ENCODE assay signal across 9 cellular contexts in the genomic region with DNA sequence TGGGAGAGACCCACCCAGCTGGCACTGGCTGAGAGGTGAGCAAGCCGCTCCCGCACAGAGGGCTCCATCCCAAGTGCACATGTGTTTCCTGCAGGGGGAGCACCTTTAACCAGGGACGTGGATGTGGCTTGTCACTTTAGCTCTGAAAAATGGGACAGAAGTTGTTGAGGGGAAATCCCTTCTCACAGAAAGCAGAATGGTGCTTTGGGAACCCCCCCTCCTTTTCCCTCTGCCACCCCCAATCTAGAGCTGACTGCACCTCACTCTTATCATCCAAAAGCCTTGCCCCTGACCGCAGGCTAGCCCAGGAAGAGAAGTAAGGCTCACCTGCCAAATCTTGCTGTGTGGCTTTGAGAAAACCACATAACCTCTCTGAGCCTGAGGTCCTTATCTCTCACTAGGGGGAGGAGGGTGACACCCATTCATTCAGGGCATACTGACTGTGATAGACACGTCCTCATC.
DNase-seq lines count a peak whose midpoint lies in the region; ATAC-seq and TF ChIP-seq lines count a peak whose summit lies in the region.
"Had no signal": no experiment of that assay in that cellular context is flagged by ENCODE, and none has a peak within 500 bp of the region (broad histone marks: within the 10 kb centered on the region; RNA-seq: fewer than 3 reads in every experiment).

No MANE protein-coding gene starts in this region.

- H3K4ac ChIP-seq in mesendoderm (ENCODE audit: low read depth, low read length) = no peak overlapping the region

- TF ChIP-seq POLR2A in thyroid gland (IDR thresholded peaks at IDR 0.05) = no peak

- no peaks in the 10 kb centered on the region for H3K79me2 ChIP-seq in mesendoderm (ENCODE audit: control insufficient read depth, insufficient read depth, low read length)
- H3K79me2 ChIP-seq: parathyroid adenoma had no signal

- H2BK120ac ChIP-seq in mesendoderm (ENCODE audit: low read depth, low read length) = no peak overlapping the region

- no peak overlapping the region for H4K8ac ChIP-seq in mesendoderm (ENCODE audit: low read depth, low read length)

- H3K27ac ChIP-seq in mesendoderm (ENCODE audit: low read depth, low read length) (no peak overlapping the region), thyroid gland (no peak overlapping the region)
- H3K27ac ChIP-seq: parathyroid adenoma had no signal

- WGBS in mesendoderm (ENCODE audit: extremely low coverage, insufficient coverage, low lambda C conversion rate) = no CpG with 5 or more reads among the region's 5 CpGs
- 29 to 51% methylated on average over 5 of the region's 5 CpGs for WGBS in thyroid gland, 2 donors

- H3K4me1 ChIP-seq in mesendoderm (ENCODE audit: control insufficient read depth, low read depth, low read length) (no peaks in the 10 kb centered on the region), thyroid gland (no peaks in the 10 kb centered on the region)
- H3K4me1 ChIP-seq: parathyroid adenoma had no signal

- H3K4me3 ChIP-seq in HFF-Myc (replicated peaks; ENCODE audit: low read depth, low read length) = no peak overlapping the region
- no peak overlapping the region for H3K4me3 ChIP-seq in mesendoderm (ENCODE audit: low read length)
- no peak overlapping the region for H3K4me3 ChIP-seq in thyroid gland (replicated peaks in 1 of 3)

- H3K27me3 Mint-ChIP-seq in activated T-cell treated with anti-CD3 and anti-CD28 coated beads, Interleukin-2, amount 50 U/mL, for 4 hours (ENCODE audit: low read depth) = peaks cover 25% of the 10 kb centered on the region

- no peak overlapping the region for H2BK5ac ChIP-seq in mesendoderm (ENCODE audit: low read length)

- no peak overlapping the region for H3K23ac ChIP-seq in mesendoderm (ENCODE audit: low read length)

- peak; percentile 12 for DNase-seq in COLO668 (lab: John Stamatoyannopoulos, UW; ENCODE audit: unreplicated experiment)
- DNase-seq in HFF-Myc (ENCODE audit: extremely low read depth, low read depth) = no peak
- DNase-seq in activated T-cell treated with anti-CD3 and anti-CD28 coated beads, Interleukin-2, amount 50 U/mL, for 4 hours = no peak
- DNase-seq in mesendoderm = peak; percentile 70
- no peak for DNase-seq in thyroid gland

- H3K4me2 ChIP-seq in mesendoderm (ENCODE audit: low read length) = no peak overlapping the region

- H3K9me3 ChIP-seq in thyroid gland = no peaks in the 10 kb centered on the region

- peaks cover 18% of the 10 kb centered on the region for H3K4me1 Mint-ChIP-seq in activated T-cell treated with anti-CD3 and anti-CD28 coated beads, Interleukin-2, amount 50 U/mL, for 4 hours (ENCODE audit: low read depth)

- peak; percentile 63 for TF ChIP-seq CTCF in HFF-Myc (IDR thresholded peaks at IDR 0.05; ENCODE audit: low read depth, low read length, missing control alignments)
- no peak for TF ChIP-seq CTCF in thyroid gland (IDR thresholded peaks at IDR 0.05)

- H2BK15ac ChIP-seq in mesendoderm (replicated peaks; ENCODE audit: low read depth) = no peak overlapping the region

- H3K4me3 Mint-ChIP-seq in activated T-cell treated with anti-CD3 and anti-CD28 coated beads, Interleukin-2, amount 50 U/mL, for 4 hours = no peak overlapping the region

- H3K79me1 ChIP-seq in mesendoderm (ENCODE audit: low read length) = no peaks in the 10 kb centered on the region

- H3K36me3 ChIP-seq in mesendoderm (ENCODE audit: control insufficient read depth, insufficient read depth, low read length) = no peaks in the 10 kb centered on the region
- H3K36me3 ChIP-seq in thyroid gland = no peaks in the 10 kb centered on the region

- ATAC-seq in activated T-cell treated with anti-CD3 and anti-CD28 coated beads, Interleukin-2, amount 50 U/mL, for 4 hours = peak; percentile 69 to 71
- ATAC-seq in GM21360 (IDR thresholded peaks at IDR 0.05; ENCODE audit: unreplicated experiment) (no peak), GM19397 (IDR thresholded peaks at IDR 0.05; ENCODE audit: unreplicated experiment) (no peak), GM19023 (IDR thresholded peaks at IDR 0.05; ENCODE audit: unreplicated experiment) (no peak)

- H3K9me3 Mint-ChIP-seq in activated T-cell treated with anti-CD3 and anti-CD28 coated beads, Interleukin-2, amount 50 U/mL, for 4 hours = no peaks in the 10 kb centered on the region

- no peak overlapping the region for H3K18ac ChIP-seq in mesendoderm (ENCODE audit: low read length)

- H3K56ac ChIP-seq in mesendoderm (ENCODE audit: low read length) = no peak overlapping the region

- no peak overlapping the region for H4K5ac ChIP-seq in mesendoderm (ENCODE audit: low read length)

- H2AK5ac ChIP-seq in mesendoderm (ENCODE audit: low read length) = no peak overlapping the region

- no peaks in the 10 kb centered on the region for H3K36me3 Mint-ChIP-seq in activated T-cell treated with anti-CD3 and anti-CD28 coated beads, Interleukin-2, amount 50 U/mL, for 4 hours (ENCODE audit: insufficient read depth)

- intact Hi-C loops in thyroid gland (cut with DNase I) = no loop called here

- no peaks in the 10 kb centered on the region for H3K27me3 ChIP-seq in mesendoderm (ENCODE audit: insufficient read depth, low read length, poor library complexity)
- no peaks in the 10 kb centered on the region for H3K27me3 ChIP-seq in thyroid gland

- H3K9ac ChIP-seq in mesendoderm (ENCODE audit: low read length) = no peak overlapping the region
- H3K9ac ChIP-seq: parathyroid adenoma had no signal

Comparison
In these comparisons a context has a peak if more than half of its experiments do, and no peak if none do; other contexts are left out.
1. DNase-seq: peak in COLO668 (single experiment) and mesendoderm (single experiment); none in HFF-Myc (single experiment), activated T-cell treated with anti-CD3 and anti-CD28 coated beads, Interleukin-2, amount 50 U/mL, for 4 hours (single experiment) and thyroid gland (0 of 2).
2. ATAC-seq: peak in activated T-cell treated with anti-CD3 and anti-CD28 coated beads, Interleukin-2, amount 50 U/mL, for 4 hours (2 of 2); none in GM21360 (single experiment), GM19397 (single experiment) and GM19023 (single experiment).